In genomic region chr19:29672933-29673336, GRCh38 we compare ENCODE assay signal across 7 cellular contexts. TPM values are rescaled to one million over a fixed set of nuclear protein-coding genes. Genes with fewer than 3 reads are reported as not detected.
A peak's percentile ranks its signal among the peaks of the same experiment; 100 is the strongest.
DNase-seq lines count a peak whose midpoint lies in the region; ATAC-seq and TF ChIP-seq lines count a peak whose summit lies in the region.

No MANE protein-coding gene starts in this region.

- peak; percentile 85 for DNase-seq in activated CD4-positive, alpha-beta T cell treated with anti-CD3 and anti-CD28 coated beads, Interleukin-2, amount 50 U/mL, for 1 hour
- no peak for DNase-seq in COR-L47 (lab: John Stamatoyannopoulos, UW)
- no peak for DNase-seq in NCI-H226
- DNase-seq in endothelial cell (ENCODE audit: low spot score): no peak

- H3K4me1 Mint-ChIP-seq in stimulated activated memory B cell treated with anti-CD40 and anti-IgM and Interleukin-4, amounts not matched to agents 10 μg/mL and 1 μg/mL and 100 μg/mL, for 72 hours: peaks cover 64% of the 10 kb centered on the region
- no peaks in the 10 kb centered on the region for H3K4me1 Mint-ChIP-seq in endothelial cell (ENCODE audit: unreplicated experiment)

- H3K27me3 Mint-ChIP-seq in stimulated activated memory B cell treated with anti-CD40 and anti-IgM and Interleukin-4, amounts not matched to agents 10 μg/mL and 1 μg/mL and 100 μg/mL, for 72 hours: no peaks in the 10 kb centered on the region
- H3K27me3 Mint-ChIP-seq in endothelial cell (ENCODE audit: unreplicated experiment): peaks cover 6% of the 10 kb centered on the region

- peaks cover 27% of the 10 kb centered on the region for H3K36me3 Mint-ChIP-seq in stimulated activated memory B cell treated with anti-CD40 and anti-IgM and Interleukin-4, amounts not matched to agents 10 μg/mL and 1 μg/mL and 100 μg/mL, for 72 hours
- H3K36me3 Mint-ChIP-seq in endothelial cell (ENCODE audit: low read depth, unreplicated experiment): peaks cover 3% of the 10 kb centered on the region

- peak overlapping the region; percentile 30 for H3K27ac ChIP-seq in layer of hippocampus (ENCODE audit: low read depth, low read length)

- no peak for TF ChIP-seq CTCF in endothelial cell (IDR thresholded peaks at IDR 0.05; ENCODE audit: unreplicated experiment)

- peak overlapping the region; percentile 87 for H3K27ac Mint-ChIP-seq in stimulated activated memory B cell treated with anti-CD40 and anti-IgM and Interleukin-4, amounts not matched to agents 10 μg/mL and 1 μg/mL and 100 μg/mL, for 72 hours
- no peak overlapping the region for H3K27ac Mint-ChIP-seq in endothelial cell (ENCODE audit: unreplicated experiment)

- peak; percentile 36 for ATAC-seq in GM21825 (IDR thresholded peaks at IDR 0.05; ENCODE audit: unreplicated experiment)
- peak; percentile 85 for ATAC-seq in stimulated activated memory B cell treated with anti-CD40 and anti-IgM and Interleukin-4, amounts not matched to agents 10 μg/mL and 1 μg/mL and 100 μg/mL, for 72 hours

- no peaks in the 10 kb centered on the region for H3K9me3 Mint-ChIP-seq in stimulated activated memory B cell treated with anti-CD40 and anti-IgM and Interleukin-4, amounts not matched to agents 10 μg/mL and 1 μg/mL and 100 μg/mL, for 72 hours
- H3K9me3 Mint-ChIP-seq in endothelial cell (ENCODE audit: unreplicated experiment): no peaks in the 10 kb centered on the region

- H3K4me3 Mint-ChIP-seq in stimulated activated memory B cell treated with anti-CD40 and anti-IgM and Interleukin-4, amounts not matched to agents 10 μg/mL and 1 μg/mL and 100 μg/mL, for 72 hours: peak overlapping the region; percentile 24
- H3K4me3 Mint-ChIP-seq in endothelial cell (ENCODE audit: unreplicated experiment): no peak overlapping the region

- H3K27me3 ChIP-seq in layer of hippocampus (ENCODE audit: control insufficient read depth, insufficient read depth, low read length): no peaks in the 10 kb centered on the region

RNA-seq across cellular contexts. Expression of gene PLEKHF1, which starts 7.7 kb away (rescaled TPM):
- 0.77 TPM for total RNA-seq in endothelial cell (ENCODE audit: unreplicated experiment)

RNA-seq across cellular contexts. Expression of gene C19orf12, which starts 42.1 kb away (rescaled TPM):
- total RNA-seq in endothelial cell (ENCODE audit: unreplicated experiment): 6.1 TPM
